ENCODE assay signal across 8 cellular contexts in genomic region chr16:88383401-88384221, GRCh38. TPM values are rescaled to one million over a fixed set of nuclear protein-coding genes. Genes with fewer than 3 reads are reported as not detected.
DNase-seq lines count a peak whose midpoint lies in the region; ATAC-seq, FAIRE-seq and TF ChIP-seq lines count a peak whose summit lies in the region.

No MANE protein-coding gene starts in this region.

- no peak for DNase-seq in activated CD8-positive, alpha-beta T cell treated with anti-CD3 and anti-CD28 coated beads for 36 hours
- DNase-seq in activated CD8-positive, alpha-beta T cell treated with anti-CD3 and anti-CD28 coated beads, Interleukin-2, amount 10 ng/mL, durations not matched to agents 7 days and 5 days, result no peak
- DNase-seq in K562 (ENCODE audit: extremely low read depth in 1 of 4, low spot score in 3 of 4) (peak in 2 of 4 experiments; percentile 46 to 56), left kidney (ENCODE audit: low read depth, low spot score) (peak; percentile 69), suprapubic skin (ENCODE audit: low spot score in 2 of 2) (peak in 1 of 2 donors; percentile 67), NCI-H146 (lab: John Stamatoyannopoulos, UW) (no peak), NCI-H345 treated with DMSO at 0.1 percent for 48 hours (lab: John Stamatoyannopoulos, UW; ENCODE audit: unreplicated experiment) (no peak)

- no peaks in the 10 kb centered on the region for H3K36me3 Mint-ChIP-seq in activated CD8-positive, alpha-beta T cell treated with anti-CD3 and anti-CD28 coated beads for 36 hours (ENCODE audit: low read depth)
- H3K36me3 Mint-ChIP-seq in activated CD8-positive, alpha-beta T cell treated with anti-CD3 and anti-CD28 coated beads, Interleukin-2, amount 10 ng/mL, durations not matched to agents 7 days and 5 days (ENCODE audit: low read depth), result no peaks in the 10 kb centered on the region

- no peak overlapping the region for H3K9ac ChIP-seq in K562 (ENCODE audit: insufficient read depth in 1 of 2, low read depth in 2 of 2, low read length in 2 of 2)

- no peak for TF ChIP-seq EP300 in K562 (IDR thresholded peaks at IDR 0.05; ENCODE audit: low read length)
- TF ChIP-seq EP300 in suprapubic skin (IDR thresholded peaks at IDR 0.05), result no peak

- FAIRE-seq in K562 (lab: Jason Lieb, UNC), result no peak

- H3K27me3 ChIP-seq in K562 (ENCODE audit: control insufficient read depth in 2 of 2, insufficient read depth in 2 of 2, low read length in 2 of 2) (peaks cover 32 to 72% of the 10 kb centered on the region in 2 experiments), suprapubic skin (peaks cover 59% of the 10 kb centered on the region)

- H3K27me3 Mint-ChIP-seq in activated CD8-positive, alpha-beta T cell treated with anti-CD3 and anti-CD28 coated beads for 36 hours, result peaks cover 31% of the 10 kb centered on the region
- peaks cover 33% of the 10 kb centered on the region for H3K27me3 Mint-ChIP-seq in activated CD8-positive, alpha-beta T cell treated with anti-CD3 and anti-CD28 coated beads, Interleukin-2, amount 10 ng/mL, durations not matched to agents 7 days and 5 days (ENCODE audit: low read depth)

- intact Hi-C loops in activated CD8-positive, alpha-beta T cell treated with anti-CD3 and anti-CD28 coated beads for 36 hours (cut with micrococcal nuclease), result no loop called here
- intact Hi-C loops in K562 (cut with micrococcal nuclease), result no loop called here

- H3K27ac Mint-ChIP-seq in activated CD8-positive, alpha-beta T cell treated with anti-CD3 and anti-CD28 coated beads for 36 hours, result no peak overlapping the region
- no peak overlapping the region for H3K27ac Mint-ChIP-seq in activated CD8-positive, alpha-beta T cell treated with anti-CD3 and anti-CD28 coated beads, Interleukin-2, amount 10 ng/mL, durations not matched to agents 7 days and 5 days

- peak; percentile 27 for TF ChIP-seq CTCF in activated CD8-positive, alpha-beta T cell treated with anti-CD3 and anti-CD28 coated beads for 36 hours (IDR thresholded peaks at IDR 0.05)
- TF ChIP-seq CTCF in K562 (IDR thresholded peaks at IDR 0.05 in 2 of 3, conservative IDR thresholded peaks at IDR 0.05 in 1 of 3; ENCODE audit: insufficient read depth in 2 of 3, low read depth in 1 of 3, low read length in 3 of 3), result peak in 2 of 3 experiments; percentile 16 to 22; a peak in 2 of 6 replicates
- TF ChIP-seq CTCF in suprapubic skin (IDR thresholded peaks at IDR 0.05), result peak in 1 of 2 donors; percentile 57

- H3K79me2 ChIP-seq in K562 (ENCODE audit: control insufficient read depth, insufficient read depth, low read length), result no peaks in the 10 kb centered on the region

- H3K4me3 ChIP-seq in K562 (no peak overlapping the region), suprapubic skin (peak overlapping the region; percentile 55)

- H3K9me3 ChIP-seq in K562 (replicated peaks; ENCODE audit: control insufficient read depth, insufficient read depth, low read depth, low read length) (peaks cover 11% of the 10 kb centered on the region), suprapubic skin (no peaks in the 10 kb centered on the region)

- ATAC-seq in activated CD8-positive, alpha-beta T cell treated with anti-CD3 and anti-CD28 coated beads for 36 hours, result peak; percentile 39
- no peak for ATAC-seq in activated CD8-positive, alpha-beta T cell treated with anti-CD3 and anti-CD28 coated beads, Interleukin-2, amount 10 ng/mL, durations not matched to agents 7 days and 5 days
- peak; percentile 44; the same call in 1 of the 3 replicates for ATAC-seq in K562
- no peak for ATAC-seq in HG03378 (IDR thresholded peaks at IDR 0.05; ENCODE audit: unreplicated experiment)

- H3K4me1 Mint-ChIP-seq in activated CD8-positive, alpha-beta T cell treated with anti-CD3 and anti-CD28 coated beads for 36 hours (ENCODE audit: low read depth), result peaks cover 4% of the 10 kb centered on the region
- H3K4me1 Mint-ChIP-seq in activated CD8-positive, alpha-beta T cell treated with anti-CD3 and anti-CD28 coated beads, Interleukin-2, amount 10 ng/mL, durations not matched to agents 7 days and 5 days (ENCODE audit: low read depth), result peaks cover 4% of the 10 kb centered on the region

- H4K20me1 ChIP-seq in K562 (replicated peaks; ENCODE audit: control insufficient read depth, insufficient read depth, low read length), result 0 out of 2 replicates have a peak, but pooled peaks cover 3% of the 10 kb centered on the region

- no peak overlapping the region for H3K27ac ChIP-seq in K562 (ENCODE audit: extremely low read depth, low read depth, low read length)
- H3K27ac ChIP-seq in suprapubic skin, result peak overlapping the region; percentile 25

- BruUV-seq in K562 (replicated peaks; lab: Mats Ljungman, UMichigan), result no TSS peak

- H3K4me2 ChIP-seq in K562 (ENCODE audit: insufficient read depth, low read length), result no peak overlapping the region

- WGBS in K562 (ENCODE audit: insufficient coverage, low coverage, missing lambda C conversion rate), result 30% methylated on average over 50 of the region's 94 CpGs
- WGBS in suprapubic skin, result under 1% methylated on average over 31 of the region's 94 CpGs

- TF ChIP-seq RAD21 in K562 (CRISPR knock-in tag; conservative IDR thresholded peaks at IDR 0.05 in 1 of 2, IDR thresholded peaks at IDR 0.05 in 1 of 2), result no peak

- POLR2A ChIA-PET in activated CD8-positive, alpha-beta T cell treated with anti-CD3 and anti-CD28 coated beads for 36 hours (lab: Charles Lee), result no interaction called here
- POLR2A ChIA-PET in activated CD8-positive, alpha-beta T cell treated with anti-CD3 and anti-CD28 coated beads, Interleukin-2, amount 10 ng/mL, durations not matched to agents 7 days and 5 days (lab: Charles Lee), result no interaction called here
- POLR2A ChIA-PET in K562 (lab: Yijun Ruan, JAX), result no interaction called here

- TF ChIP-seq POLR2A in K562 (conservative IDR thresholded peaks at IDR 0.05) (no peak), suprapubic skin (IDR thresholded peaks at IDR 0.05) (no peak)

- no peak overlapping the region for H3K4me3 Mint-ChIP-seq in activated CD8-positive, alpha-beta T cell treated with anti-CD3 and anti-CD28 coated beads for 36 hours
- H3K4me3 Mint-ChIP-seq in activated CD8-positive, alpha-beta T cell treated with anti-CD3 and anti-CD28 coated beads, Interleukin-2, amount 10 ng/mL, durations not matched to agents 7 days and 5 days, result no peak overlapping the region

- CTCF ChIA-PET in activated CD8-positive, alpha-beta T cell treated with anti-CD3 and anti-CD28 coated beads for 36 hours (lab: Charles Lee), result interaction anchor here (1.1 kb wide), 1 partner anchor 54 kb away, joined by 3 read pairs; no protein-coding TSS in a partner anchor
- CTCF ChIA-PET in activated CD8-positive, alpha-beta T cell treated with anti-CD3 and anti-CD28 coated beads, Interleukin-2, amount 10 ng/mL, durations not matched to agents 7 days and 5 days (lab: Charles Lee), result no interaction called here
- CTCF ChIA-PET in K562 (lab: Yijun Ruan, JAX; ENCODE audit: low intra/inter-chr PET ratio), result no interaction called here

- no peaks in the 10 kb centered on the region for H3K9me1 ChIP-seq in K562 (ENCODE audit: control insufficient read depth, insufficient read depth, low read length)

- H3K4me1 ChIP-seq in K562 (replicated peaks in 1 of 2; ENCODE audit: control insufficient read depth in 2 of 2, insufficient read depth in 2 of 2, low read length in 2 of 2) (peaks cover 0 to 37% of the 10 kb centered on the region in 2 experiments; a peak in 2 of 5 replicates), suprapubic skin (peaks cover 24% of the 10 kb centered on the region)

- H3K36me3 ChIP-seq in K562 (ENCODE audit: control insufficient read depth, insufficient read depth, low read length) (no peaks in the 10 kb centered on the region), suprapubic skin (no peaks in the 10 kb centered on the region)

- no peaks in the 10 kb centered on the region for H3K9me3 Mint-ChIP-seq in activated CD8-positive, alpha-beta T cell treated with anti-CD3 and anti-CD28 coated beads for 36 hours
- no peaks in the 10 kb centered on the region for H3K9me3 Mint-ChIP-seq in activated CD8-positive, alpha-beta T cell treated with anti-CD3 and anti-CD28 coated beads, Interleukin-2, amount 10 ng/mL, durations not matched to agents 7 days and 5 days (ENCODE audit: insufficient read depth)

- no peak overlapping the region for H2AFZ ChIP-seq in K562 (ENCODE audit: low read depth, low read length)

- in situ Hi-C loops in K562 (cut with MboI), result no loop called here

TF ChIP-seq in K562, 482 proteins besides CTCF, POLR2A, EP300 and RAD21:
- TF ChIP-seq PCBP1 (IDR thresholded peaks at IDR 0.05; ENCODE audit: low read depth, low read length, poor library complexity, severe bottlenecking), result peak; percentile 53
- no peak for TF ChIP-seq SRSF1 (IDR thresholded peaks at IDR 0.05; ENCODE audit: low read depth, low read length)
TF ChIP-seq in K562: peak in this region for 1.

RNA-seq across cellular contexts. Expression of gene ZNF469, which starts 0.9 kb away (rescaled TPM):
- total RNA-seq in activated CD8-positive, alpha-beta T cell treated with anti-CD3 and anti-CD28 coated beads for 36 hours, result under 1 TPM; 0.45 to 0.56 TPM
- total RNA-seq in activated CD8-positive, alpha-beta T cell treated with anti-CD3 and anti-CD28 coated beads, Interleukin-2, amount 10 ng/mL, durations not matched to agents 7 days and 5 days, result under 1 TPM; 0.66 to 0.83 TPM
- total RNA-seq in K562 (2011; cell fraction: chromatin; rRNA removed; ENCODE audit: low replicate concordance), result 0.04 and 0.09 TPM in 2 replicates
- total RNA-seq in K562 (2011; cell fraction: nucleolus; rRNA removed), result 0.13 and 0.17 TPM in 2 replicates
- total RNA-seq in K562 (2011; cell fraction: nucleoplasm; rRNA removed), result under 0.01 and 0.08 TPM in 2 replicates
- total RNA-seq in K562 (2014; rRNA removed) (under 0.01 TPM in 1 of 2 replicates, not detected in the other), K562 (2014; rRNA removed; fragmentation: Illumina TruSeq; extraction: Trizol) (not detected in 2 replicates), K562 (2015; rRNA removed; fragmentation: Illumina TruSeq; extraction: Trizol) (not detected in 2 replicates), K562 (2021) (0.02 and 0.04 TPM in 2 replicates), suprapubic skin (under 1 TPM; 0.24 to 0.55 (median 0.41) TPM)
- polyA plus RNA-seq in K562 (2011; rRNA removed) (not detected in 2 replicates), K562 (2014; fragmentation: Illumina TruSeq; extraction: Trizol) (0.01 TPM in 1 of 2 replicates, not detected in the other), K562 (2014; fragmentation: Nextera tagmentation; extraction: Ambion mirVana) (not detected), K562 (2014; rRNA removed) (0.01 TPM in 1 of 2 replicates, not detected in the other)
- polyA plus RNA-seq in K562 (2011; cell fraction: cytosol; rRNA removed), result under 0.01 and 0.01 TPM in 2 replicates
- 0.01 and 0.03 TPM in 2 replicates for polyA plus RNA-seq in K562 (2011; cell fraction: nucleus; rRNA removed)
- 0.01 TPM in 2 replicates for polyA plus RNA-seq in K562 (2012)
- polyA minus RNA-seq in K562 (2011; rRNA and poly(A)+ RNA removed), result under 0.01 and 0.04 TPM in 2 replicates
- polyA minus RNA-seq in K562 (2011; cell fraction: cytosol; rRNA and poly(A)+ RNA removed), result 0.09 and 0.10 TPM in 2 replicates
- under 0.01 and 0.11 TPM in 2 replicates for polyA minus RNA-seq in K562 (2011; cell fraction: nucleus; rRNA and poly(A)+ RNA removed)

Comparison
In these comparisons a context has a peak if more than half of its experiments do, and no peak if none do; other contexts are left out.
1. ATAC-seq: peak in activated CD8-positive, alpha-beta T cell treated with anti-CD3 and anti-CD28 coated beads for 36 hours (single experiment) and K562 (single experiment); none in activated CD8-positive, alpha-beta T cell treated with anti-CD3 and anti-CD28 coated beads, Interleukin-2, amount 10 ng/mL, durations not matched to agents 7 days and 5 days (single experiment) and HG03378 (single experiment).